Comparison of ENCODE assay signal across 8 cellular contexts in the genomic region with DNA sequence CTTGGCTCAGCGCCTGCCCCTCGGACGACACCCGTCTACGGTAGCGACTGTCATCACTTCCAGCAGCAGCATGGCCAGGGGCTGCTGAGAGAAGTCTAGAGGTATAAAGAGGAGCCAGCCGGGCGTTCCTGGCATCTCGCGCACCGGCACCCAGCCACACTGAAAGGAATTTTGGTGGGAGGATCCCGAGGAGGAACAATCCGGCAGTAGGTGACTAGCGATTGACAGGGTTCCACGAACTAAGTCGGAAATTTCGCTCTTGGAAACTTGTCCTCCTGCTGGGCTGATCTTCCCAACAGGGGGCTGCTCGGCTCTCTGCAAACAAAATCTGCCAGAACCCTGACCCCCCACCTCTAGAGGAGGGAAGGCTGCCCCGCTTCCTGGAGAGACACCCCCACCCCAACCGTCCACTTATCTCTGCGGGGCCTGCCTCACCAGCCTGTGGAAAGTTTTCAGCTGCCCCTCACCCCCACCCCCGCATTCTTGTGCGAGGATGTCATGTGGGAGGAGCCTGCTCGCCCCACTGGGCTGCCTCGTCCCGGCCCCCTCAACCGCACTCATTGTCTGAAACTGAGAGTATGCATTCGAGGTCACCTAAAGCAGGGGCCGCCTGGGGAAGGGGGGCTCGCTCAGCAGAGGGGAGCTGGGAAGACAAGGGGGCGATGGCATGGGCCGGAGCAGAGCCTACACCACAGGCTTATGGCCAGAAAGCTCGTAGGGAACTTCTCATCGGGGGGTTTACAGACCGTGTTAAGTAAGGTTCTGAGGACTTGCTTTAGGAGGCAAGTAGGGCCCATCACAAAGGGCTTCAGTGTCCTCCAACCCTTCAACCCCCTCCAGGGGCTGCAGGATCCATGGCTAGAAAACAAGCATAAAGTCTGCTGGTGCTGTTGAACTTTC. TPM values are rescaled to one million over a fixed set of nuclear protein-coding genes. Genes with fewer than 3 reads are reported as not detected.
A peak's percentile ranks its signal among the peaks of the same experiment; 100 is the strongest.
DNase-seq lines count a peak whose midpoint lies in the region; ATAC-seq and TF ChIP-seq lines count a peak whose summit lies in the region.

No MANE protein-coding gene starts in this region.

- WGBS in adrenal gland, 4 donors = 17 to 33% (median 20%) methylated on average over 25 to 35 of the region's 35 CpGs

- peak overlapping the region in 2 of 4 donors; percentile 3 to 55 for H3K4me3 ChIP-seq in adrenal gland
- H3K4me3 ChIP-seq in skin epidermis = peak overlapping the region in 4 of 7 experiments; percentile 7 to 26 (median 14)

- DNase-seq in HFFc6 (peak; percentile 88), adrenal gland (peak; percentile 79 to 96 (median 95)), hepatic stellate cell (ENCODE audit: low spot score) (peak; percentile 97), DMS114 treated with DMSO at 0.1 percent for 48 hours (lab: John Stamatoyannopoulos, UW; ENCODE audit: unreplicated experiment) (no peak), NCI-H146 treated with DMSO at 0.1 percent for 48 hours (lab: John Stamatoyannopoulos, UW; ENCODE audit: unreplicated experiment) (no peak)

- peak; percentile 11 to 75 for TF ChIP-seq POLR2A in adrenal gland (IDR thresholded peaks at IDR 0.05)

- intact Hi-C loops in adrenal gland (cut with DNase I) = no loop called here

- H3K9me3 ChIP-seq in adrenal gland (replicated peaks in 1 of 3) = no peaks in the 10 kb centered on the region

- TF ChIP-seq CTCF in HFFc6 (IDR thresholded peaks at IDR 0.05) = no peak
- TF ChIP-seq CTCF in adrenal gland (IDR thresholded peaks at IDR 0.05) = peak in 1 of 6 experiments; percentile 4

- H3K27ac Mint-ChIP-seq in HFFc6 = peak overlapping the region; percentile 98

- peaks cover 98% of the 10 kb centered on the region for H3K4me1 Mint-ChIP-seq in HFFc6 (ENCODE audit: low read depth)

- peaks cover 6% of the 10 kb centered on the region for H3K27me3 Mint-ChIP-seq in HFFc6 (ENCODE audit: insufficient read depth)

- H3K4me3 Mint-ChIP-seq in HFFc6 = peak overlapping the region; percentile 82

- peaks cover 43 to 69% of the 10 kb centered on the region in 2 donors for H3K4me1 ChIP-seq in adrenal gland (replicated peaks in 1 of 2)

- peaks cover 0 to 33% of the 10 kb centered on the region in 2 donors for H3K36me3 ChIP-seq in adrenal gland (replicated peaks in 1 of 2)

- ATAC-seq in HG03354 (IDR thresholded peaks at IDR 0.05; ENCODE audit: poor library complexity, severe bottlenecking, unreplicated experiment) = no peak
- no peak for ATAC-seq in GM21423 (IDR thresholded peaks at IDR 0.05; ENCODE audit: unreplicated experiment)

- no peaks in the 10 kb centered on the region for H3K9me3 Mint-ChIP-seq in HFFc6

- H3K36me3 Mint-ChIP-seq in HFFc6 (ENCODE audit: low read depth) = peaks cover 48% of the 10 kb centered on the region

- peak overlapping the region; percentile 93 to 98 (median 95) for H3K27ac ChIP-seq in adrenal gland
- H3K27ac ChIP-seq in skin epidermis = peak overlapping the region in 20 of 21 experiments; percentile 9 to 83 (median 74)

- no peaks in the 10 kb centered on the region for H3K27me3 ChIP-seq in adrenal gland

RNA-seq across cellular contexts. Expression of gene EPHA2, which starts 9.6 kb away (rescaled TPM):
- total RNA-seq in HFFc6 (2021; fragmentation: NEBNext Ultra II Directional; extraction: Animal tissue kit (Norgen Biotek cat#: 25700)) = 100 to 1,000 TPM in 1 of 6 experiments, 10 to 100 TPM in 5; 77.3 to 106 (median 81.2) TPM
- 10 to 100 TPM; 11.8 to 49.5 (median 19.2) TPM for total RNA-seq in adrenal gland
- polyA plus RNA-seq in adrenal gland = 10 to 100 TPM in 2 of 3 donors, 1 to 10 TPM in 1; 2.7 to 15.3 (median 11.5) TPM

Comparison
In these comparisons a context has a peak if more than half of its experiments do, and no peak if none do; other contexts are left out.
1. DNase-seq: peak in HFFc6 (single experiment), adrenal gland (7 of 7) and hepatic stellate cell (single experiment); none in DMS114 treated with DMSO at 0.1 percent for 48 hours (single experiment) and NCI-H146 treated with DMSO at 0.1 percent for 48 hours (single experiment).